9 cellular contexts compared by ENCODE assay signal in the genomic region with DNA sequence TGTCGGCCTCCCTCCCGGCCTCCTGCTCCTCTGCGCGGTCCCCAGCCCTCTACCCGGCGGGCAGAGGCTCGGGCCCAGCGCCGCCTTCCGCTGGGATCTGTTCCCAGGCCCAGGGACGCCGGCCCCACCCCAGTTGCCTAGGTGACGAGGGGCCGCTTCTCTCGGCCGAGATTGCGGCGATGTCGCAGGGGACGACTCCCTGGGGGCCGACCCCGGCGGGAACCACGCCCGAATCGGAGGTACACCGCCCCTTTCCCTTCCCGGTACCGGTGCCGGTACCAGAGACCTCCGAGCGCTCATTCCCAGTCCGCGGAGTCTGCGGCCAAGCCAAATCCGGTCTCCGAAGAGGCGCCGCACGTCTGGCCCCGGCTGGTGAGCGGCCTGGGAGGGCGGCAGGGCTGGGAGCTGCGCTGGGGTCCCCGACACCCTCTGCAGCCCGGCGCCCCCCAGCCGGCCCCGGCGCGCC. TPM values are rescaled to one million over a fixed set of nuclear protein-coding genes. Genes with fewer than 3 reads are reported as not detected.
DNase-seq lines count a peak whose midpoint lies in the region; ATAC-seq and TF ChIP-seq lines count a peak whose summit lies in the region.
"Had no signal": no experiment of that assay in that cellular context is flagged by ENCODE, and none has a peak within 500 bp of the region (broad histone marks: within the 10 kb centered on the region; RNA-seq: fewer than 3 reads in every experiment).

A gene with protein sequence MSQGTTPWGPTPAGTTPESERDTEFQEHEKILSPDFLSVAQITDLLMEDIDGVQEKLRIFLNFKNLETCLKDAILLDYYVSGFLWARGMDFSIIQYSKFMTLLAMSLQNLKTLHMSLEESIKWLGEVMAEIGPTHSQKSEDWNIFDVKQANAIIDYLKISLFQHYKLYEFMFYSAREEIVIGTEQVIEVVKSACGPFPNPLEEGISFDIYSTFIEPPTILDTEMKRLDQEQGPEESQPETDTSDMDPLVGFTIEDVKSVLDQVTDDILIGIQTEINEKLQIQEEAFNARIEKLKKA (plus strand): TSS at position 136 of the 466 bp plus-strand sequence. CDS start 44 bp downstream, at position 180.

- H3K4me3 ChIP-seq in epithelial cell of esophagus (ENCODE audit: low read length): peak within 1 kb of the TSS; percentile 51
- H3K4me3 ChIP-seq in tibial artery: peak within 1 kb of the TSS; percentile 59 to 61

- peaks cover 0 to 9% (median 0%) of the 10 kb centered on the region in 4 donors for H3K4me1 ChIP-seq in tibial artery

- DNase-seq in DMS114 treated with DMSO at 0.1 percent for 48 hours (lab: John Stamatoyannopoulos, UW; ENCODE audit: unreplicated experiment): peak; percentile 49
- DNase-seq in NCI-H510A treated with DMSO at 0.1 percent for 48 hours (lab: John Stamatoyannopoulos, UW): peak; percentile 40
- DNase-seq in epithelial cell of esophagus (ENCODE audit: low read depth): peak; percentile 48
- peak; percentile 62 to 63 for DNase-seq in lung microvascular endothelial cell (ENCODE audit: low read depth in 2 of 2)
- DNase-seq in tibial artery: peak; percentile 28 to 79
- DNase-seq in NCI-H2107 (lab: John Stamatoyannopoulos, UW): no peak
- DNase-seq in NCI-H2196 treated with DMSO at 0.1 percent for 48 hours (lab: John Stamatoyannopoulos, UW; ENCODE audit: unreplicated experiment): no peak

- no peak for ATAC-seq in GM19455 (IDR thresholded peaks at IDR 0.05; ENCODE audit: unreplicated experiment)

- intact Hi-C loops in tibial artery (cut with DNase I; ENCODE audit: low total_unique reads): no loop called here

- no peaks in the 10 kb centered on the region for H3K36me3 ChIP-seq in tibial artery

- peak; percentile 17 for TF ChIP-seq CTCF in epithelial cell of esophagus (IDR thresholded peaks at IDR 0.05; ENCODE audit: insufficient read depth, low read depth, low read length, missing control alignments)
- TF ChIP-seq CTCF in tibial artery (IDR thresholded peaks at IDR 0.05): peak in 1 of 2 experiments; percentile 9

- no peaks in the 10 kb centered on the region for H3K27me3 ChIP-seq in tibial artery

- H3K27ac ChIP-seq in tibial artery: peak within 1 kb of the TSS; percentile 63 to 69

- H3K9me3 ChIP-seq in tibial artery: no peaks in the 10 kb centered on the region

RNA-seq across cellular contexts. Expression of the gene that starts here (rescaled TPM):
- total RNA-seq in lung microvascular endothelial cell: under 0.01 TPM in 1 of 2 replicates, not detected in the other
- total RNA-seq: dermis microvascular lymphatic vessel endothelial cell had no signal

Comparison
In these comparisons a context has a peak if more than half of its experiments do, and no peak if none do; other contexts are left out.
1. Peak in DNase-seq in lung microvascular endothelial cell; RNA of the gene not detected or under 1 TPM.
2. DNase-seq: peak in DMS114 treated with DMSO at 0.1 percent for 48 hours (single experiment), NCI-H510A treated with DMSO at 0.1 percent for 48 hours (single experiment), epithelial cell of esophagus (single experiment) and tibial artery (2 of 2); none in NCI-H2107 (single experiment) and NCI-H2196 treated with DMSO at 0.1 percent for 48 hours (single experiment).